Comparison of ENCODE assay signal across 17 cellular contexts in genomic region chr18:64678048-64678447, GRCh38.
"Had no signal": no experiment of that assay in that cellular context is flagged by ENCODE, and none has a peak within 500 bp of the region (broad histone marks: within the 10 kb centered on the region; RNA-seq: fewer than 3 reads in every experiment).

No MANE protein-coding gene starts in this region.

- H3K27ac Mint-ChIP-seq: activated naive CD8-positive, alpha-beta T cell treated with anti-CD3 and anti-CD28 coated beads for 36 hours; activated T-helper 1 cell treated with anti-CD3 and anti-CD28 coated beads, Interleukin-12 subunit alpha, Interleukin-12 subunit beta, Interleukin-2, Interleukin-4 antibody, amounts not matched to agents 30 ng/mL and 10 ng/mL and 1 ng/mL, durations not matched to agents 14 hours and 24 hours and 36 hours; brain; stimulated activated naive CD8-positive, alpha-beta T cell treated with anti-CD3 and anti-CD28 coated beads, Interleukin-15, Interleukin-2, amounts not matched to agents 100 ng/mL and 50 ng/mL, for 24 hours had no signal

- H3K9me3 ChIP-seq: colonic mucosa, esophagus muscularis mucosa, right lobe of liver, suprapubic skin, upper lobe of left lung had no signal

- H3K9me3 Mint-ChIP-seq: activated naive CD8-positive, alpha-beta T cell treated with anti-CD3 and anti-CD28 coated beads for 36 hours; neural crest cell had no signal

- H3K27me3 ChIP-seq: colonic mucosa, esophagus muscularis mucosa, right lobe of liver, suprapubic skin, upper lobe of left lung had no signal

- H3K4me1 Mint-ChIP-seq: activated naive CD8-positive, alpha-beta T cell treated with anti-CD3 and anti-CD28 coated beads for 36 hours; brain had no signal

- ATAC-seq: activated CD4-positive, CD25-positive, alpha-beta regulatory T cell treated with anti-CD3 and anti-CD28 coated beads, Interleukin-2, amount 50 U/mL, for 24 hours; right lobe of liver had no signal

- H3K27ac ChIP-seq: colonic mucosa, esophagus muscularis mucosa, right lobe of liver, suprapubic skin, upper lobe of left lung had no signal

- DNase-seq: activated naive CD8-positive, alpha-beta T cell treated with anti-CD3 and anti-CD28 coated beads for 36 hours; central memory CD4-positive, alpha-beta T cell; colonic mucosa; kidney glomerular epithelial cell; midbrain; right lobe of liver; stimulated activated CD4-positive, alpha-beta T cell treated with anti-CD3 and anti-CD28 coated beads, Interleukin-4, amount 100 ng/mL, for 4 hours; stimulated activated CD8-positive, alpha-beta memory T cell treated with anti-CD3 and anti-CD28 coated beads, Interleukin-4, amount 100 ng/mL, for 48 hours; upper lobe of left lung had no signal

- H3K4me2 ChIP-seq: smooth muscle cell had no signal

- H3K36me3 Mint-ChIP-seq: activated naive CD8-positive, alpha-beta T cell treated with anti-CD3 and anti-CD28 coated beads for 36 hours; brain had no signal

- H3K27me3 Mint-ChIP-seq: activated naive CD8-positive, alpha-beta T cell treated with anti-CD3 and anti-CD28 coated beads for 36 hours; stimulated activated naive CD8-positive, alpha-beta T cell treated with anti-CD3 and anti-CD28 coated beads, Interleukin-15, Interleukin-2, amounts not matched to agents 100 ng/mL and 50 ng/mL, for 24 hours had no signal

- H3K4me3 Mint-ChIP-seq: activated naive CD8-positive, alpha-beta T cell treated with anti-CD3 and anti-CD28 coated beads for 36 hours; activated T-helper 1 cell treated with anti-CD3 and anti-CD28 coated beads, Interleukin-12 subunit alpha, Interleukin-12 subunit beta, Interleukin-2, Interleukin-4 antibody, amounts not matched to agents 30 ng/mL and 10 ng/mL and 1 ng/mL, durations not matched to agents 14 hours and 24 hours and 36 hours; brain; neural crest cell; stimulated activated naive CD8-positive, alpha-beta T cell treated with anti-CD3 and anti-CD28 coated beads, Interleukin-15, Interleukin-2, amounts not matched to agents 100 ng/mL and 50 ng/mL, for 24 hours had no signal

- H3K36me3 ChIP-seq: colonic mucosa, esophagus muscularis mucosa, right lobe of liver, suprapubic skin, upper lobe of left lung had no signal

- H3K4me3 ChIP-seq: colonic mucosa, esophagus muscularis mucosa, right lobe of liver, smooth muscle cell, suprapubic skin, upper lobe of left lung had no signal

- H3K4me1 ChIP-seq: colonic mucosa, esophagus muscularis mucosa, right lobe of liver, suprapubic skin, upper lobe of left lung had no signal
